29 cellular contexts compared by ENCODE assay signal in the genomic region with DNA sequence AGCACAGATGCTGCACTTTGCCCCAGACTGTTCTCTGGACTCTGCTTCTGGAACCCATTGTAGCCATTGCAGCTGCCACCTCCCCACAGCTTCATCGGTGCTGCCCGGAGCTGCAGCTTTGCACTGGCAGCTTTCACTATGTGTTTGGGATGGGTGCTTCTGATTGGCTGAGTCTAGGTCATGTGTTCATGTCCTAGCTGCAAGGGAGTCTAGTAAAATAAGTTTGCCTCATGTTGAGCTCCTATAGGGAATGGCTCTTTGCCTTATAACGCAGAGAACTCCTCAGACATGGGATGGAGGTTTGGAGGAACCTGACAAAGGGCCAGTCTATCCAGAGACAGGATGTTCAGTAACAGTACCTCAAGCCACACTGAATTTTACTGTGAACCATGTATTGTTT.
"Had no signal": no experiment of that assay in that cellular context is flagged by ENCODE, and none has a peak within 500 bp of the region (broad histone marks: within the 10 kb centered on the region; RNA-seq: fewer than 3 reads in every experiment).

No MANE protein-coding gene starts in this region.

- H3K4me1 Mint-ChIP-seq: memory B cell; natural killer cell; stimulated activated effector memory CD8-positive, alpha-beta T cell treated with anti-CD3 and anti-CD28 coated beads, Interleukin-12 subunit alpha, Interleukin-12 subunit beta, amount 100 ng/mL, for 72 hours had no signal

- FAIRE-seq: keratinocyte, small intestine had no signal

- H3K27me3 Mint-ChIP-seq: memory B cell, type B pancreatic cell had no signal

- H3K4me3 ChIP-seq: colonic mucosa, gastrocnemius medialis, lung, ovary, psoas muscle, testis, tibial artery, uterus had no signal

- H3K27ac Mint-ChIP-seq: dendritic cell treated with granulocyte-macrophage colony-stimulating factor and Interleukin-4, amounts not matched to agents 40 ng/mL and 50 ng/mL, for 4 days; endodermal cell; memory B cell; natural killer cell; stimulated activated effector memory CD8-positive, alpha-beta T cell treated with anti-CD3 and anti-CD28 coated beads, Interleukin-12 subunit alpha, Interleukin-12 subunit beta, amount 100 ng/mL, for 72 hours; type B pancreatic cell had no signal

- H3K27ac ChIP-seq: colonic mucosa, epithelial cell of prostate, gastrocnemius medialis, ovary, psoas muscle, testis, tibial artery, uterus had no signal

- H3K36me3 ChIP-seq: colonic mucosa, gastrocnemius medialis, ovary, tibial artery, uterus had no signal

- H3K4me3 Mint-ChIP-seq: dendritic cell treated with granulocyte-macrophage colony-stimulating factor and Interleukin-4, amounts not matched to agents 40 ng/mL and 50 ng/mL, for 4 days; endodermal cell; memory B cell; natural killer cell; stimulated activated effector memory CD8-positive, alpha-beta T cell treated with anti-CD3 and anti-CD28 coated beads, Interleukin-12 subunit alpha, Interleukin-12 subunit beta, amount 100 ng/mL, for 72 hours; type B pancreatic cell had no signal

- ATAC-seq: esophagus mucosa; gastrocnemius medialis; left ventricle myocardium superior; natural killer cell; psoas muscle; right cardiac atrium; stimulated activated effector memory CD8-positive, alpha-beta T cell treated with anti-CD3 and anti-CD28 coated beads, Interleukin-12 subunit alpha, Interleukin-12 subunit beta, amount 100 ng/mL, for 72 hours; stimulated activated naive CD8-positive, alpha-beta T cell treated with anti-CD3 and anti-CD28 coated beads, Interleukin-15, Interleukin-2, amounts not matched to agents 100 U/mL and 50 U/mL, for 24 hours had no signal

- H3K9me3 ChIP-seq: colonic mucosa, ovary, testis had no signal

- H3K27me3 ChIP-seq: colonic mucosa, gastrocnemius medialis, ovary, testis, uterus had no signal

- H3K36me3 Mint-ChIP-seq: memory B cell; natural killer cell; stimulated activated effector memory CD8-positive, alpha-beta T cell treated with anti-CD3 and anti-CD28 coated beads, Interleukin-12 subunit alpha, Interleukin-12 subunit beta, amount 100 ng/mL, for 72 hours; type B pancreatic cell had no signal

- DNase-seq: colonic mucosa; effector CD8-positive, alpha-beta T cell; endodermal cell; foreskin fibroblast; gastrocnemius medialis; head of caudate nucleus; left ventricle myocardium superior; natural killer cell; occipital lobe; ovary; psoas muscle; right cardiac atrium; small intestine; stimulated activated CD4-positive, alpha-beta T cell treated with anti-CD3 and anti-CD28 coated beads, Interleukin-12 subunit alpha, Interleukin-12 subunit beta, amount 100 ng/mL, for 4 hours; stimulated activated CD4-positive, alpha-beta T cell treated with anti-CD3 and anti-CD28 coated beads, Interleukin-1b, Interleukin-23, amount 100 ng/mL, for 48 hours; stimulated activated CD4-positive, alpha-beta T cell treated with anti-CD3 and anti-CD28 coated beads, Interleukin-4, amount 100 ng/mL, for 24 hours; stimulated activated naive CD8-positive, alpha-beta T cell treated with anti-CD3 and anti-CD28 coated beads, Interleukin-15, Interleukin-2, amounts not matched to agents 100 U/mL and 50 U/mL, for 24 hours; substantia nigra; testis; tibial artery; uterus had no signal

- H3K4me1 ChIP-seq: colonic mucosa, gastrocnemius medialis, psoas muscle, testis, tibial artery, uterus had no signal

- H3K9me3 Mint-ChIP-seq: natural killer cell, type B pancreatic cell had no signal
